ENCODE assay signal across 1 cellular context in genomic region chr20:57195023-57195758, GRCh38.
TF ChIP-seq lines count a peak whose summit lies in the region.

No MANE protein-coding gene starts in this region.

TF ChIP-seq in IMR-90, 13 proteins besides CTCF, POLR2A, EP300 and RAD21:
- TF ChIP-seq RCOR1 (IDR thresholded peaks at IDR 0.05; ENCODE audit: insufficient replicate concordance, low read length) (no peak), ELK1 (IDR thresholded peaks at IDR 0.05; ENCODE audit: borderline replicate concordance, low read depth, low read length) (no peak), BHLHE40 (IDR thresholded peaks at IDR 0.05; ENCODE audit: low read depth, low read length) (no peak), FOS (IDR thresholded peaks at IDR 0.05; ENCODE audit: low read depth, low read length) (no peak), RFX5 (IDR thresholded peaks at IDR 0.05; ENCODE audit: low read depth, low read length) (no peak), CEBPB (IDR thresholded peaks at IDR 0.05; ENCODE audit: low read depth, low read length) (0 out of 2 replicates have a peak, but pooled peaks have one; percentile 46)
